In the genomic region with DNA sequence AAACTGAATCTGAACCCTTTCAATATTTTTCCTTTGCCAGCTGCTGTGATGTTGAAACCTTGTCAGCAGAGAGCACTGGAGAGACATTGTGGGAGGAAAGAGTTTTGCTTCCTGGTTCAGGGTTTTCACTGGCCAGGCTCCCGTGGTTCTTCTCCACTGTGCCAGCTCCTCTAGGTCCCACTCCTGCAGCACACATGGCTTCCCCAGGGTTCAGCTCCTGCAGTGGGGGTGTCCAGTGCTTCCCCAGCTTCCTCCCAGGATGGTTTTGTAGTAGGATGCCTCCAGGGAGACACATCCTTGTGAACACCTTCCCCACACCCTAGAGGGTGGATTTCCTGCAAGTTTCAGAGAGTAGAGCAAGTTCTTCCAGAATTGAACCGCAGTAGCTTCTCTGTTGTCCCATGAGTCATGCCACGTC, we compare ENCODE assay signal across 8 cellular contexts. TPM values are rescaled to one million over a fixed set of nuclear protein-coding genes. Genes with fewer than 3 reads are reported as not detected.
DNase-seq lines count a peak whose midpoint lies in the region; ATAC-seq and TF ChIP-seq lines count a peak whose summit lies in the region.

No MANE protein-coding gene starts in this region.

- H3K4me3 Mint-ChIP-seq in Calu3 (ENCODE audit: low read depth, unreplicated experiment), result no peak overlapping the region
- no peak overlapping the region for H3K4me3 Mint-ChIP-seq in activated T-helper 2 cell treated with anti-CD3 and anti-CD28 coated beads, Interferon-gamma antibody, Interleukin-2, Interleukin-4, amounts not matched to agents 10 μg/mL and 5 μg/mL and 100 μg/mL, durations not matched to agents 14 hours and 24 hours and 36 hours (ENCODE audit: low read depth)
- H3K4me3 Mint-ChIP-seq in activated T-helper 1 cell treated with anti-CD3 and anti-CD28 coated beads, Interleukin-12 subunit alpha, Interleukin-12 subunit beta, Interleukin-2, Interleukin-4 antibody, amounts not matched to agents 30 ng/mL and 10 ng/mL and 1 ng/mL, durations not matched to agents 14 hours and 24 hours and 36 hours, result no peak overlapping the region

- H3K27me3 Mint-ChIP-seq in Calu3 (ENCODE audit: unreplicated experiment), result no peaks in the 10 kb centered on the region
- no peaks in the 10 kb centered on the region for H3K27me3 Mint-ChIP-seq in activated T-helper 2 cell treated with anti-CD3 and anti-CD28 coated beads, Interferon-gamma antibody, Interleukin-2, Interleukin-4, amounts not matched to agents 10 μg/mL and 5 μg/mL and 100 μg/mL, durations not matched to agents 14 hours and 24 hours and 36 hours (ENCODE audit: low read depth)
- peaks cover 4% of the 10 kb centered on the region for H3K27me3 Mint-ChIP-seq in activated T-helper 1 cell treated with anti-CD3 and anti-CD28 coated beads, Interleukin-12 subunit alpha, Interleukin-12 subunit beta, Interleukin-2, Interleukin-4 antibody, amounts not matched to agents 30 ng/mL and 10 ng/mL and 1 ng/mL, durations not matched to agents 14 hours and 24 hours and 36 hours (ENCODE audit: insufficient read depth)

- BruUV-seq in Calu3 (replicated peaks; lab: Mats Ljungman, UMichigan), result no TSS peak

- TF ChIP-seq CTCF in Calu3 (IDR thresholded peaks at IDR 0.05; ENCODE audit: unreplicated experiment) (no peak), left ventricle myocardium inferior (IDR thresholded peaks at IDR 0.05; ENCODE audit: borderline replicate concordance) (peak; percentile 26)

- no peaks in the 10 kb centered on the region for H3K27me3 ChIP-seq in left ventricle myocardium inferior (ENCODE audit: low read depth)
- H3K27me3 ChIP-seq in aorta (ENCODE audit: control insufficient read depth in 1 of 2, insufficient read depth in 2 of 2, low read length in 1 of 2), result no peaks in the 10 kb centered on the region

- DNase-seq in Calu3 (peak; percentile 54), HK-2 (ENCODE audit: unreplicated experiment) (peak; percentile 41), SHP77 treated with DMSO at 0.1 percent for 48 hours (lab: John Stamatoyannopoulos, UW) (peak; percentile 20), left ventricle myocardium inferior (no peak), aorta (no peak), GM19238 (ENCODE audit: insufficient read length, low spot score) (no peak)
- no peak for DNase-seq in activated T-helper 2 cell treated with anti-CD3 and anti-CD28 coated beads, Interferon-gamma antibody, Interleukin-2, Interleukin-4, amounts not matched to agents 10 μg/mL and 5 μg/mL and 100 μg/mL, durations not matched to agents 14 hours and 24 hours and 36 hours (ENCODE audit: low spot score)
- no peak for DNase-seq in activated T-helper 1 cell treated with anti-CD3 and anti-CD28 coated beads, Interleukin-12 subunit alpha, Interleukin-12 subunit beta, Interleukin-2, Interleukin-4 antibody, amounts not matched to agents 30 ng/mL and 10 ng/mL and 1 ng/mL, durations not matched to agents 14 hours and 24 hours and 36 hours (ENCODE audit: low spot score)

- ATAC-seq in aorta (ENCODE audit: low FRiP score), result peak; percentile 71

- H3K4me3 ChIP-seq in left ventricle myocardium inferior, result no peak overlapping the region
- no peak overlapping the region for H3K4me3 ChIP-seq in aorta (ENCODE audit: low read length in 2 of 2)

- CTCF ChIA-PET in Calu3 (lab: Charles Lee), result interaction anchor here (0.6 to 1.3 kb wide), 6 partner anchors 20 to 1445 kb away, joined by 3 to 5 read pairs (median 3); no protein-coding TSS in a partner anchor

- H3K27ac ChIP-seq in left ventricle myocardium inferior (replicated peaks), result no peak overlapping the region
- no peak overlapping the region for H3K27ac ChIP-seq in aorta (ENCODE audit: low read depth in 1 of 2, low read length in 2 of 2)

- H3K27ac Mint-ChIP-seq in Calu3 (ENCODE audit: unreplicated experiment), result no peak overlapping the region
- H3K27ac Mint-ChIP-seq in activated T-helper 2 cell treated with anti-CD3 and anti-CD28 coated beads, Interferon-gamma antibody, Interleukin-2, Interleukin-4, amounts not matched to agents 10 μg/mL and 5 μg/mL and 100 μg/mL, durations not matched to agents 14 hours and 24 hours and 36 hours, result no peak overlapping the region
- no peak overlapping the region for H3K27ac Mint-ChIP-seq in activated T-helper 1 cell treated with anti-CD3 and anti-CD28 coated beads, Interleukin-12 subunit alpha, Interleukin-12 subunit beta, Interleukin-2, Interleukin-4 antibody, amounts not matched to agents 30 ng/mL and 10 ng/mL and 1 ng/mL, durations not matched to agents 14 hours and 24 hours and 36 hours

- H3K4me1 Mint-ChIP-seq in Calu3 (ENCODE audit: low read depth, unreplicated experiment), result no peaks in the 10 kb centered on the region
- H3K4me1 Mint-ChIP-seq in activated T-helper 2 cell treated with anti-CD3 and anti-CD28 coated beads, Interferon-gamma antibody, Interleukin-2, Interleukin-4, amounts not matched to agents 10 μg/mL and 5 μg/mL and 100 μg/mL, durations not matched to agents 14 hours and 24 hours and 36 hours (ENCODE audit: low read depth), result no peaks in the 10 kb centered on the region
- no peaks in the 10 kb centered on the region for H3K4me1 Mint-ChIP-seq in activated T-helper 1 cell treated with anti-CD3 and anti-CD28 coated beads, Interleukin-12 subunit alpha, Interleukin-12 subunit beta, Interleukin-2, Interleukin-4 antibody, amounts not matched to agents 30 ng/mL and 10 ng/mL and 1 ng/mL, durations not matched to agents 14 hours and 24 hours and 36 hours (ENCODE audit: low read depth)

- no peaks in the 10 kb centered on the region for H3K9me3 Mint-ChIP-seq in Calu3 (ENCODE audit: low read depth, unreplicated experiment)
- H3K9me3 Mint-ChIP-seq in activated T-helper 2 cell treated with anti-CD3 and anti-CD28 coated beads, Interferon-gamma antibody, Interleukin-2, Interleukin-4, amounts not matched to agents 10 μg/mL and 5 μg/mL and 100 μg/mL, durations not matched to agents 14 hours and 24 hours and 36 hours, result no peaks in the 10 kb centered on the region
- H3K9me3 Mint-ChIP-seq in activated T-helper 1 cell treated with anti-CD3 and anti-CD28 coated beads, Interleukin-12 subunit alpha, Interleukin-12 subunit beta, Interleukin-2, Interleukin-4 antibody, amounts not matched to agents 30 ng/mL and 10 ng/mL and 1 ng/mL, durations not matched to agents 14 hours and 24 hours and 36 hours, result no peaks in the 10 kb centered on the region

- intact Hi-C loops in Calu3 (cut with micrococcal nuclease; ENCODE audit: unreplicated experiment), result loop anchor here (2.0 to 5.0 kb wide), 3 partner anchors 51 to 366 kb away; no protein-coding TSS in a partner anchor
- intact Hi-C loops in left ventricle myocardium inferior (cut with micrococcal nuclease), result no loop called here
- intact Hi-C loops in aorta (cut with DNase I), result loop anchor here in 1 of 2 donors (5.0 kb wide), 1 partner anchor 366 kb away; no protein-coding TSS in a partner anchor
- intact Hi-C loops in activated T-helper 2 cell treated with anti-CD3 and anti-CD28 coated beads, Interferon-gamma antibody, Interleukin-2, Interleukin-4, amounts not matched to agents 10 μg/mL and 5 μg/mL and 100 μg/mL, durations not matched to agents 14 hours and 24 hours and 36 hours (cut with micrococcal nuclease), result no loop called here
- intact Hi-C loops in activated T-helper 1 cell treated with anti-CD3 and anti-CD28 coated beads, Interleukin-12 subunit alpha, Interleukin-12 subunit beta, Interleukin-2, Interleukin-4 antibody, amounts not matched to agents 30 ng/mL and 10 ng/mL and 1 ng/mL, durations not matched to agents 14 hours and 24 hours and 36 hours (cut with micrococcal nuclease), result no loop called here

- H3K4me1 ChIP-seq in left ventricle myocardium inferior, result peaks cover 3% of the 10 kb centered on the region
- peaks cover 0 to 3% of the 10 kb centered on the region in 2 donors for H3K4me1 ChIP-seq in aorta (ENCODE audit: control insufficient read depth in 1 of 2, insufficient read depth in 2 of 2, low read length in 2 of 2)

- H3K9me3 ChIP-seq in left ventricle myocardium inferior (replicated peaks) (no peaks in the 10 kb centered on the region), aorta (ENCODE audit: control insufficient read depth, low read length) (peaks cover under 1% of the 10 kb centered on the region)

- no peaks in the 10 kb centered on the region for H3K36me3 Mint-ChIP-seq in Calu3 (ENCODE audit: insufficient read depth, unreplicated experiment)
- no peaks in the 10 kb centered on the region for H3K36me3 Mint-ChIP-seq in activated T-helper 2 cell treated with anti-CD3 and anti-CD28 coated beads, Interferon-gamma antibody, Interleukin-2, Interleukin-4, amounts not matched to agents 10 μg/mL and 5 μg/mL and 100 μg/mL, durations not matched to agents 14 hours and 24 hours and 36 hours (ENCODE audit: low read depth)
- H3K36me3 Mint-ChIP-seq in activated T-helper 1 cell treated with anti-CD3 and anti-CD28 coated beads, Interleukin-12 subunit alpha, Interleukin-12 subunit beta, Interleukin-2, Interleukin-4 antibody, amounts not matched to agents 30 ng/mL and 10 ng/mL and 1 ng/mL, durations not matched to agents 14 hours and 24 hours and 36 hours (ENCODE audit: low read depth), result no peaks in the 10 kb centered on the region

- 34 to 38% methylated on average over 3 of the region's 3 CpGs for WGBS in aorta, 2 donors

- H3K36me3 ChIP-seq in left ventricle myocardium inferior, result no peaks in the 10 kb centered on the region
- H3K36me3 ChIP-seq in aorta (ENCODE audit: control insufficient read depth in 1 of 2, insufficient read depth in 2 of 2, low read length in 1 of 2), result no peaks in the 10 kb centered on the region

RNA-seq across cellular contexts. Expression of gene SULT1C3, which starts 24.0 kb away (rescaled TPM):
- total RNA-seq in Calu3 (2022) (not detected in 2 replicates), left ventricle myocardium inferior (not detected), aorta (not detected)
- polyA plus RNA-seq in aorta, result not detected
- not detected in 2 replicates for total RNA-seq in activated T-helper 2 cell treated with anti-CD3 and anti-CD28 coated beads, Interferon-gamma antibody, Interleukin-2, Interleukin-4, amounts not matched to agents 10 μg/mL and 5 μg/mL and 100 μg/mL, durations not matched to agents 14 hours and 24 hours and 36 hours
- total RNA-seq in activated T-helper 1 cell treated with anti-CD3 and anti-CD28 coated beads, Interleukin-12 subunit alpha, Interleukin-12 subunit beta, Interleukin-2, Interleukin-4 antibody, amounts not matched to agents 30 ng/mL and 10 ng/mL and 1 ng/mL, durations not matched to agents 14 hours and 24 hours and 36 hours, result not detected in 2 replicates

Comparison
In these comparisons a context has a peak if more than half of its experiments do, and no peak if none do; other contexts are left out.
1. DNase-seq: peak in Calu3 (single experiment), HK-2 (single experiment) and SHP77 treated with DMSO at 0.1 percent for 48 hours (single experiment); none in left ventricle myocardium inferior (single experiment), aorta (0 of 2), activated T-helper 2 cell treated with anti-CD3 and anti-CD28 coated beads, Interferon-gamma antibody, Interleukin-2, Interleukin-4, amounts not matched to agents 10 μg/mL and 5 μg/mL and 100 μg/mL, durations not matched to agents 14 hours and 24 hours and 36 hours (single experiment), GM19238 (single experiment) and activated T-helper 1 cell treated with anti-CD3 and anti-CD28 coated beads, Interleukin-12 subunit alpha, Interleukin-12 subunit beta, Interleukin-2, Interleukin-4 antibody, amounts not matched to agents 30 ng/mL and 10 ng/mL and 1 ng/mL, durations not matched to agents 14 hours and 24 hours and 36 hours (single experiment).